Comparison of ENCODE assay signal across 2 cellular contexts in genomic region chr6:33034554-33034953, GRCh38.
A peak's percentile ranks its signal among the peaks of the same experiment; 100 is the strongest.
TF ChIP-seq lines count a peak whose summit lies in the region.

No MANE protein-coding gene starts in this region.

TF ChIP-seq in HepG2, 621 proteins besides CTCF, POLR2A, EP300 and RAD21:
- TF ChIP-seq ZNF317 (CRISPR knock-in tag; IDR thresholded peaks at IDR 0.05) = peak; percentile 68
- TF ChIP-seq ZNF770 (CRISPR knock-in tag; IDR thresholded peaks at IDR 0.05) = no peak
TF ChIP-seq in HepG2: peak in this region for 1.

TF ChIP-seq in SK-N-SH treated with all-trans-retinoic acid at 6 μM for 48 hours, 23 proteins besides CTCF, POLR2A, EP300 and RAD21:
- TF ChIP-seq ARNTL (CRISPR knock-in tag; IDR thresholded peaks at IDR 0.05; ENCODE audit: borderline replicate concordance, low read depth) (no peak), TSHZ2 (CRISPR knock-in tag; IDR thresholded peaks at IDR 0.05) (no peak)
